In the genomic region with DNA sequence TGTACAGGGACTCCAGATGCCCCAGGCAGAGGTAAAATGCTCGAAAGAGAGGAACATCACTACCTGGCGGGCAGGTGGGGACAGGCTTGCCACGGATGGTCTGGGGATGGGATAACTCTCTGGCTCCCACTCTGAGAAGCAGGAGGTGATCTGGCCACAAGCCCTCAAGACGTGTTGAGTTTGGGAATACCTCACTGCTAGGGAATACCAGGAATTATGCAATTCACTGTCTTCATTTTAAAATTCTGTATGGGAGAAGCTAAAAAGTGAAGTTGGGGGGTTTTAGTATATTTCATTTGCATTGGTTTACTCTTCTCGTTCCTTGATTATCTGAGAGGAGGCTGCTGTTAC, we compare ENCODE assay signal across 11 cellular contexts.
"Had no signal": no experiment of that assay in that cellular context is flagged by ENCODE, and none has a peak within 500 bp of the region (broad histone marks: within the 10 kb centered on the region; RNA-seq: fewer than 3 reads in every experiment).

No MANE protein-coding gene starts in this region.

- FAIRE-seq: islet of Langerhans, TTC549 had no signal

- H3K4me1 ChIP-seq: sigmoid colon had no signal

- DNase-seq: activated CD4-positive, CD25-positive, alpha-beta regulatory T cell; activated naive CD4-positive, alpha-beta T cell treated with anti-CD3 and anti-CD28 coated beads, Interleukin-2, amount 50 U/mL, for 16 hours; amygdala; occipital lobe; sigmoid colon; stimulated activated CD4-positive, alpha-beta T cell treated with anti-CD3 and anti-CD28 coated beads, Interleukin-2, amount 100 ng/mL, for 48 hours; T-helper 17 cell had no signal

- H3K27ac ChIP-seq: sigmoid colon had no signal

- H3K9me3 ChIP-seq: sigmoid colon had no signal

- ATAC-seq: left lobe of liver; natural killer cell treated with Interleukin-12 subunit alpha and Interleukin-12 subunit beta and Interleukin-15 and Interleukin-18, amount 100 ng/mL, for 72 hours; T-helper 17 cell had no signal

- H3K27me3 ChIP-seq: sigmoid colon had no signal

- H3K36me3 ChIP-seq: sigmoid colon had no signal

- H3K4me3 ChIP-seq: sigmoid colon had no signal
